ENCODE assay signal across 1 cellular context in genomic region chr12:51269174-51270066, GRCh38.
TF ChIP-seq lines count a peak whose summit lies in the region.

No MANE protein-coding gene starts in this region.

TF ChIP-seq in WTC11, 78 proteins besides CTCF, POLR2A, EP300 and RAD21 (continued from another document):
- no peak for TF ChIP-seq AFF4 (CRISPR knock-in tag; IDR thresholded peaks at IDR 0.05; ENCODE audit: borderline replicate concordance)
- 0 out of 2 replicates have a peak, but pooled peaks have one; percentile 27 for TF ChIP-seq PRRX2 (CRISPR knock-in tag; IDR thresholded peaks at IDR 0.05)
TF ChIP-seq in WTC11: peak in this region for 9.
